Comparison of ENCODE assay signal across 17 cellular contexts in the genomic region with DNA sequence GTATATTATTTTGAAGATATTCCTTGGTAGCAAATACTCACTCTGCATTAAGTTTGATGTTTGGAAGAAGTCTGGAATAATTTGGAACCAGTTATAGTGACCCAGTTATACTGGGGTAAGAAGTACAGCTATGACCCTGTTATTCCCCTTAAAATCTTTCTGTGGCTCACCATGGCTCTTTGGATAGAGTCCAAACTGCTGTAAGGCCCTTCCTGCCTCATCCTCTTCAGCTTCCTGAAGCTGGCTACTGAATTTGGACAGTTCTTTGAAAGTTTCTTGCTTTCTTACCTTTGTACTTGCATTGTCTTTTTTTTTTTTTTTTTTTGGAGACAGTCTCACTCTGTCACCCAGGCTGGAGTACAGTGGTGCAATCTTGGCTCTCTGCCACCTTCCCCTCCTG.
"Had no signal": no experiment of that assay in that cellular context is flagged by ENCODE, and none has a peak within 500 bp of the region (broad histone marks: within the 10 kb centered on the region; RNA-seq: fewer than 3 reads in every experiment).

No MANE protein-coding gene starts in this region.

- ATAC-seq: foreskin keratinocyte; left colon; mucosa of descending colon; naive thymus-derived CD8-positive, alpha-beta T cell; stimulated activated naive B cell treated with anti-CD40 and anti-IgM and Interleukin-4, amounts not matched to agents 10 μg/mL and 1 μg/mL and 100 μg/mL, for 72 hours; stimulated activated naive CD8-positive, alpha-beta T cell treated with anti-CD3 and anti-CD28 coated beads, Interleukin-15, amount 100 ng/mL, for 72 hours; upper lobe of right lung had no signal

- H3K27ac ChIP-seq: foreskin keratinocyte, neutrophil, sigmoid colon, skin epidermis, testis, tibial nerve, upper lobe of right lung, vagina had no signal

- DNase-seq: erythroblast; foreskin keratinocyte; kidney; left colon; mucosa of descending colon; naive thymus-derived CD8-positive, alpha-beta T cell; sigmoid colon; stimulated activated CD4-positive, alpha-beta T cell treated with anti-CD3 and anti-CD28 coated beads, Interleukin-2, amount 100 ng/mL, for 24 hours; stimulated activated CD4-positive, alpha-beta T cell treated with anti-CD3 and anti-CD28 coated beads, Interleukin-4, amount 100 ng/mL, for 4 hours; stimulated activated naive B cell treated with anti-CD40 and anti-IgM and Interleukin-4, amounts not matched to agents 10 μg/mL and 1 μg/mL and 100 μg/mL, for 72 hours; stimulated activated naive CD8-positive, alpha-beta T cell treated with anti-CD3 and anti-CD28 coated beads, Interleukin-15, amount 100 ng/mL, for 72 hours; testis; upper lobe of right lung had no signal

- H3K36me3 ChIP-seq: neutrophil had no signal

- H3K9me3 ChIP-seq: neutrophil, sigmoid colon, testis, upper lobe of right lung, vagina had no signal

- H3K27me3 ChIP-seq: foreskin keratinocyte, neutrophil, sigmoid colon, testis, tibial nerve, upper lobe of right lung, vagina had no signal

- H3K4me1 ChIP-seq: foreskin keratinocyte, upper lobe of right lung had no signal

- H3K4me3 ChIP-seq: mucosa of descending colon, sigmoid colon, skin epidermis, testis, tibial nerve, upper lobe of right lung, vagina had no signal
